9 cellular contexts compared by ENCODE assay signal in the genomic region with DNA sequence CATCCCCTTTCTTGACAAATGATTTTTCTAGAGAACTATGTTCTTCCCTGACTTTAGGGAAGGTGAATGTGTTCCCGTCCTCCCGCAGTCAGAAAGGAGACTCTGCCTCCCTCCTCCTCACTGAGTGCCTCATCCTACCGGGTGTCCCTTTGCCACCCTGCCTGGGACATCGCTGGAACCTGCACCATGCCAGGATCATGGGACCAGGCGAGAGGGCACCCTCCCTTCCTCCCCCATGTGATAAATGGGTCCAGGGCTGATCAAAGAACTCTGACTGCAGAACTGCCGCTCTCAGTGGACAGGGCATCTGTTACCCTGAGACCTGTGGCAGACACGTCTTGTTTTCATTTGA. TPM values are rescaled to one million over a fixed set of nuclear protein-coding genes. Genes with fewer than 3 reads are reported as not detected.
DNase-seq lines count a peak whose midpoint lies in the region; ATAC-seq and TF ChIP-seq lines count a peak whose summit lies in the region.
"Had no signal": no experiment of that assay in that cellular context is flagged by ENCODE, and none has a peak within 500 bp of the region (broad histone marks: within the 10 kb centered on the region; RNA-seq: fewer than 3 reads in every experiment).

No MANE protein-coding gene starts in this region.

- H3K36me3 Mint-ChIP-seq in activated naive CD4-positive, alpha-beta T cell treated with anti-CD3 and anti-CD28 coated beads, Interleukin-2, amount 50 U/mL, for 72 hours, result peaks cover 0 to 20% of the 10 kb centered on the region in 2 donors
- H3K36me3 Mint-ChIP-seq in stimulated activated effector memory CD8-positive, alpha-beta T cell treated with anti-CD3 and anti-CD28 coated beads, Interleukin-12 subunit alpha, Interleukin-12 subunit beta, amount 100 ng/mL, for 72 hours, result peaks cover 99% of the 10 kb centered on the region

- no peak overlapping the region for H2AFZ ChIP-seq in HCT116 (ENCODE audit: low read depth, low read length, poor library complexity, severe bottlenecking)

- no peaks in the 10 kb centered on the region for H3K9me3 Mint-ChIP-seq in activated naive CD4-positive, alpha-beta T cell treated with anti-CD3 and anti-CD28 coated beads, Interleukin-2, amount 50 U/mL, for 72 hours
- no peaks in the 10 kb centered on the region for H3K9me3 Mint-ChIP-seq in stimulated activated effector memory CD8-positive, alpha-beta T cell treated with anti-CD3 and anti-CD28 coated beads, Interleukin-12 subunit alpha, Interleukin-12 subunit beta, amount 100 ng/mL, for 72 hours

- H3K4me2 ChIP-seq in HCT116 (ENCODE audit: low read length), result no peak overlapping the region

- ATAC-seq in HCT116 (no peak; the same call in 1 of the 2 replicates), heart right ventricle (peak in 6 of 8 donors; percentile 4 to 43 (median 22)), HG03457 (IDR thresholded peaks at IDR 0.05; ENCODE audit: unreplicated experiment) (no peak)
- no peak for ATAC-seq in activated naive CD4-positive, alpha-beta T cell treated with anti-CD3 and anti-CD28 coated beads, Interleukin-2, amount 50 U/mL, for 72 hours
- ATAC-seq in stimulated activated effector memory CD8-positive, alpha-beta T cell treated with anti-CD3 and anti-CD28 coated beads, Interleukin-12 subunit alpha, Interleukin-12 subunit beta, amount 100 ng/mL, for 72 hours, result no peak

- H3K27ac ChIP-seq in HCT116 (ENCODE audit: low read depth, low read length), result no peak overlapping the region
- peak overlapping the region; percentile 22 to 81 (median 70) for H3K27ac ChIP-seq in heart right ventricle

- RAD21 ChIA-PET in HCT116 (lab: Charles Lee; ENCODE audit: low non-redundant PET in 1 of 2, low total read pairs in 2 of 2, uncharacterized antibody in 2 of 2, unreplicated experiment in 2 of 2), result no interaction called here

- TF ChIP-seq CTCF in HCT116 (IDR thresholded peaks at IDR 0.05 in 2 of 3, conservative IDR thresholded peaks at IDR 0.05 in 1 of 3; ENCODE audit: borderline replicate concordance in 1 of 3, insufficient read depth in 1 of 3, low read depth in 2 of 3, low read length in 2 of 3), result no peak
- no peak for TF ChIP-seq CTCF in heart right ventricle (IDR thresholded peaks at IDR 0.05)

- H3K9me2 ChIP-seq in HCT116 (ENCODE audit: insufficient read depth), result no peaks in the 10 kb centered on the region

- TF ChIP-seq RAD21 in HCT116 (IDR thresholded peaks at IDR 0.05; ENCODE audit: low read depth), result no peak

- TSS peak; percentile 50 for BruUV-seq in HCT116 (replicated peaks; lab: Mats Ljungman, UMichigan)

- H3K27ac Mint-ChIP-seq in activated naive CD4-positive, alpha-beta T cell treated with anti-CD3 and anti-CD28 coated beads, Interleukin-2, amount 50 U/mL, for 72 hours, result peak overlapping the region; percentile 72 to 92
- H3K27ac Mint-ChIP-seq in stimulated activated effector memory CD8-positive, alpha-beta T cell treated with anti-CD3 and anti-CD28 coated beads, Interleukin-12 subunit alpha, Interleukin-12 subunit beta, amount 100 ng/mL, for 72 hours, result peak overlapping the region; percentile 81

- no peak overlapping the region for H3K4me3 Mint-ChIP-seq in stimulated activated effector memory CD8-positive, alpha-beta T cell treated with anti-CD3 and anti-CD28 coated beads, Interleukin-12 subunit alpha, Interleukin-12 subunit beta, amount 100 ng/mL, for 72 hours

- no peaks in the 10 kb centered on the region for H4K20me1 ChIP-seq in HCT116 (ENCODE audit: insufficient read depth)

- CTCF ChIA-PET in HCT116 (lab: Charles Lee), result interaction anchor here (1.2 to 4.8 kb wide), 3 partner anchors 23 to 111 kb away, joined by 5 to 55 read pairs (median 7); a partner anchor contains a TSS

- no peak overlapping the region for H3K4me3 ChIP-seq in HCT116 (replicated peaks in 1 of 2; ENCODE audit: low read depth in 1 of 2, low read length in 2 of 2)
- no peak overlapping the region for H3K4me3 ChIP-seq in heart right ventricle

- H3K4me1 Mint-ChIP-seq in stimulated activated effector memory CD8-positive, alpha-beta T cell treated with anti-CD3 and anti-CD28 coated beads, Interleukin-12 subunit alpha, Interleukin-12 subunit beta, amount 100 ng/mL, for 72 hours, result peaks cover 50% of the 10 kb centered on the region

- WGBS in heart right ventricle, 2 donors, result 69 to 77% methylated on average over 7 of the region's 7 CpGs

- no peak for DNase-seq in HCT116 (ENCODE audit: low read depth, low spot score)
- no peak for DNase-seq in activated naive CD4-positive, alpha-beta T cell treated with anti-CD3 and anti-CD28 coated beads, Interleukin-2, amount 50 U/mL, for 72 hours (ENCODE audit: low spot score in 2 of 2)
- DNase-seq in heart right ventricle, result no peak
- peak in 1 of 2 donors; percentile 45 for DNase-seq in stimulated activated effector memory CD8-positive, alpha-beta T cell treated with anti-CD3 and anti-CD28 coated beads, Interleukin-12 subunit alpha, Interleukin-12 subunit beta, amount 100 ng/mL, for 72 hours (ENCODE audit: low spot score in 2 of 2)
- DNase-seq in NCI-H2227 (lab: John Stamatoyannopoulos, UW; ENCODE audit: unreplicated experiment), result no peak
- no peak for DNase-seq in SIG-M5 (lab: John Stamatoyannopoulos, UW)
- DNase-seq: NCI-H2227 treated with DMSO at 0.1 percent for 48 hours had no signal

- H3K27me3 ChIP-seq in HCT116 (ENCODE audit: insufficient read depth, low read length) (no peaks in the 10 kb centered on the region), heart right ventricle (no peaks in the 10 kb centered on the region)

- intact Hi-C loops in HCT116 (cut with micrococcal nuclease) (no loop called here), heart right ventricle (cut with DNase I) (loop anchor here in 1 of 10 donors (2.0 kb wide), 1 partner anchor 24 kb away; no protein-coding TSS in a partner anchor)

- H3K9me3 ChIP-seq in HCT116 (ENCODE audit: control insufficient read depth in 1 of 2, insufficient read depth in 1 of 2, low read depth in 1 of 2, low read length in 2 of 2) (no peaks in the 10 kb centered on the region), heart right ventricle (no peaks in the 10 kb centered on the region)

- POLR2A ChIA-PET in HCT116 (lab: Charles Lee), result interaction anchor here (2.3 kb wide), 1 partner anchor 9 kb away, joined by 7 read pairs; no protein-coding TSS in a partner anchor

- H3K4me1 ChIP-seq in HCT116 (ENCODE audit: control insufficient read depth in 1 of 2, insufficient read depth in 2 of 2, low read length in 2 of 2) (peaks cover 3 to 24% of the 10 kb centered on the region in 2 experiments; a peak in 2 of 4 replicates), heart right ventricle (peaks cover 8 to 46% (median 26%) of the 10 kb centered on the region in 9 donors)

- H3K36me3 ChIP-seq in HCT116 (ENCODE audit: control insufficient read depth in 1 of 2, insufficient read depth in 2 of 2, low read length in 2 of 2) (peaks cover 19 to 42% of the 10 kb centered on the region in 2 experiments; a peak in 3 of 4 replicates), heart right ventricle (peaks cover 0 to 81% (median 19%) of the 10 kb centered on the region in 9 donors)

- H3K79me2 ChIP-seq in HCT116 (ENCODE audit: insufficient read depth, low read length), result peaks cover 18% of the 10 kb centered on the region; the same call in 1 of the 2 replicates

- H3K9ac ChIP-seq in HCT116 (ENCODE audit: low read length), result 0 out of 2 replicates have a peak overlapping the region, but pooled peaks have one; percentile 24

- TF ChIP-seq POLR2A in HCT116 (IDR thresholded peaks at IDR 0.05; ENCODE audit: borderline replicate concordance, extremely low read depth, insufficient read depth, insufficient read length), result no peak

TF ChIP-seq in HCT116, 20 proteins besides CTCF, POLR2A, EP300 and RAD21 (continues in another document):
- TF ChIP-seq ZFX (IDR thresholded peaks at IDR 0.05), result no peak
- TF ChIP-seq SIN3A (IDR thresholded peaks at IDR 0.05; ENCODE audit: low read depth), result no peak
- TF ChIP-seq CEBPB (IDR thresholded peaks at IDR 0.05; ENCODE audit: low read depth), result no peak
- TF ChIP-seq, protein P1, sequence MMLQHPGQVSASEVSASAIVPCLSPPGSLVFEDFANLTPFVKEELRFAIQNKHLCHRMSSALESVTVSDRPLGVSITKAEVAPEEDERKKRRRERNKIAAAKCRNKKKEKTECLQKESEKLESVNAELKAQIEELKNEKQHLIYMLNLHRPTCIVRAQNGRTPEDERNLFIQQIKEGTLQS (IDR thresholded peaks at IDR 0.05), result no peak
- no peak for TF ChIP-seq POLR2AphosphoS5 (IDR thresholded peaks at IDR 0.05; ENCODE audit: low read depth, low read length)
- TF ChIP-seq FOSL1 (IDR thresholded peaks at IDR 0.05; ENCODE audit: low read depth), result no peak
- no peak for TF ChIP-seq ZNF274 (IDR thresholded peaks at IDR 0.05; ENCODE audit: low read depth, low read length)
- TF ChIP-seq YY1 (IDR thresholded peaks at IDR 0.05; ENCODE audit: extremely low read depth, insufficient replicate concordance, low read depth, low read length), result no peak
- TF ChIP-seq TCF7L2 (IDR thresholded peaks at IDR 0.05; ENCODE audit: borderline replicate concordance, extremely low read depth, insufficient read depth, insufficient read length), result no peak
- TF ChIP-seq ELF1 (IDR thresholded peaks at IDR 0.05; ENCODE audit: borderline replicate concordance, low read depth), result no peak
- no peak for TF ChIP-seq EZH2 (IDR thresholded peaks at IDR 0.05)

RNA-seq across cellular contexts. Expression of a gene that starts 7.4 kb away (rescaled TPM):
- total RNA-seq in HCT116 (2021; ENCODE audit: unreplicated experiment) (88.7 TPM), heart right ventricle (10 to 100 TPM; 10.6 to 25.9 (median 17.0) TPM)
- polyA plus RNA-seq in HCT116 (2012), result 67.7 and 68.5 TPM in 2 replicates
- total RNA-seq in activated naive CD4-positive, alpha-beta T cell treated with anti-CD3 and anti-CD28 coated beads, Interleukin-2, amount 50 U/mL, for 72 hours, result 10 to 100 TPM; 38.2 to 57.2 TPM
- 10 to 100 TPM; 33.6 to 42.9 TPM for polyA plus RNA-seq in heart right ventricle

RNA-seq across cellular contexts. Expression of a gene that starts 20.3 kb away (rescaled TPM):
- total RNA-seq in HCT116 (2021; ENCODE audit: unreplicated experiment) (129 TPM), heart right ventricle (10 to 100 TPM in 6 of 10 donors, 1 to 10 TPM in 4; 6.7 to 33.4 (median 12.7) TPM)
- polyA plus RNA-seq in HCT116 (2012), result 71.3 and 81.9 TPM in 2 replicates
- total RNA-seq in activated naive CD4-positive, alpha-beta T cell treated with anti-CD3 and anti-CD28 coated beads, Interleukin-2, amount 50 U/mL, for 72 hours, result 100 to 1,000 TPM in 1 of 2 donors, 10 to 100 TPM in 1; 59.0 to 114 TPM
- 10 to 100 TPM in 1 of 2 donors, 1 to 10 TPM in 1; 6.9 to 24.5 TPM for polyA plus RNA-seq in heart right ventricle

RNA-seq across cellular contexts. Expression of a gene that starts 31.7 kb away (rescaled TPM):
- total RNA-seq in HCT116 (2021; ENCODE audit: unreplicated experiment) (8.2 TPM), heart right ventricle (1 to 10 TPM in 9 of 10 donors, under 1 TPM in 1; 0.95 to 2.8 (median 1.6) TPM)
- polyA plus RNA-seq in HCT116 (2012), result 10.4 and 11.7 TPM in 2 replicates
- 1 to 10 TPM; 3.4 to 4.0 TPM for total RNA-seq in activated naive CD4-positive, alpha-beta T cell treated with anti-CD3 and anti-CD28 coated beads, Interleukin-2, amount 50 U/mL, for 72 hours
- polyA plus RNA-seq in heart right ventricle, result 1 to 10 TPM in 1 of 2 donors, under 1 TPM in 1; 0.93 to 2.7 TPM

RNA-seq across cellular contexts. Expression of a gene that starts 56.0 kb away (rescaled TPM):
- not detected for total RNA-seq in HCT116 (2021; ENCODE audit: unreplicated experiment)
- not detected in 2 replicates for polyA plus RNA-seq in HCT116 (2012)
- not detected for total RNA-seq in activated naive CD4-positive, alpha-beta T cell treated with anti-CD3 and anti-CD28 coated beads, Interleukin-2, amount 50 U/mL, for 72 hours
- 1 to 10 TPM in 1 of 10 donors, under 1 TPM in 6, not detected in 3; 0.13 to 4.5 (median 0.34) TPM for total RNA-seq in heart right ventricle
- polyA plus RNA-seq in heart right ventricle, result under 1 TPM; 0.15 to 0.36 TPM
- polyA plus RNA-seq: keratinocyte had no signal

Comparison
In these comparisons a context has a peak if more than half of its experiments do, and no peak if none do; other contexts are left out.
1. ATAC-seq: peak in heart right ventricle (6 of 8); none in HCT116 (single experiment), activated naive CD4-positive, alpha-beta T cell treated with anti-CD3 and anti-CD28 coated beads, Interleukin-2, amount 50 U/mL, for 72 hours (0 of 2), stimulated activated effector memory CD8-positive, alpha-beta T cell treated with anti-CD3 and anti-CD28 coated beads, Interleukin-12 subunit alpha, Interleukin-12 subunit beta, amount 100 ng/mL, for 72 hours (single experiment) and HG03457 (single experiment).